8 cellular contexts compared by ENCODE assay signal in the genomic region with DNA sequence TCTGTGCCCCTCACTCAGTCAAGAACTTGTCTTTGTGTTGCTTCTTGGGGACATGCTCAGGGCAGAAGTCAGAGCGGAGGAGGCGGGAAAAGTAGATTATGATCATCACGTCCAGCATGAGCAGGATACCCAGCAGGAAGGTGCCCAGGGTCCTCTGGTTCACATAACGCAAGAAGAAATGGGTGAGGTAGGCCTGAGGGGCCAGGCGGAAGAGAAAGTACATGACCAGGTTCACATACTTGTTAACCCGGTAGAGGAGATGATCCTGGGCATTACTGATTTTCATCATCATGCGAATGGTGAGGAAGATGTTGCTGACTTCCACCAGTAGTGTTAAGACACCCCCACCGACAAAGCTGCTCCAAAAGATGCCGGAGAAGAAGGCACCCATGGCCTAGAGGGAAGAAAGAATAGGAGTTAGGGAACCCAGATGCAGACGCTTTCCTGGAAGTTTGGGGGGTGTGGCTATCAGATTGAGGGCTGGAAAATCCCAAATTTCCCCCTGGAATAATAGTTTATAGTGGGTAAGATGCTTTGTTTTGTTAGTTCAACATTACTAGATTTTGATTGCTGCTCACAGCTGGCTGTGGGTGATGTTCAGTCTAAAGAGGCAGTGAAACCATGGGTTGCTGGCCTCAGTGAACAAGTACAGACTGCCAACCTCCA. TPM values are rescaled to one million over a fixed set of nuclear protein-coding genes. Genes with fewer than 3 reads are reported as not detected.
A peak's percentile ranks its signal among the peaks of the same experiment; 100 is the strongest.
DNase-seq lines count a peak whose midpoint lies in the region; ATAC-seq, FAIRE-seq and TF ChIP-seq lines count a peak whose summit lies in the region.

No MANE protein-coding gene starts in this region.

- H3K4me2 ChIP-seq in Karpas-422 (ENCODE audit: low read depth, low read length, poor library complexity, severe bottlenecking) (peak overlapping the region; percentile 70), K562 (ENCODE audit: insufficient read depth, low read length) (peak overlapping the region; percentile 99)

- peak overlapping the region; percentile 78 to 90 (median 88) for H3K4me3 Mint-ChIP-seq in CD8-positive, alpha-beta memory T cell
- H3K4me3 Mint-ChIP-seq in naive thymus-derived CD4-positive, alpha-beta T cell, result peak overlapping the region; percentile 67 to 96 (median 82)

- H3K4me1 Mint-ChIP-seq in CD8-positive, alpha-beta memory T cell, result peaks cover 67 to 87% (median 73%) of the 10 kb centered on the region in 3 donors
- peaks cover 19 to 73% (median 69%) of the 10 kb centered on the region in 7 donors for H3K4me1 Mint-ChIP-seq in naive thymus-derived CD4-positive, alpha-beta T cell

- H3K36me3 Mint-ChIP-seq in CD8-positive, alpha-beta memory T cell, result peaks cover 3 to 70% (median 19%) of the 10 kb centered on the region in 3 donors
- peaks cover 4 to 42% (median 22%) of the 10 kb centered on the region in 5 donors for H3K36me3 Mint-ChIP-seq in naive thymus-derived CD4-positive, alpha-beta T cell

- H3K9ac ChIP-seq in Karpas-422 (ENCODE audit: low read length) (peak overlapping the region; percentile 77), K562 (ENCODE audit: insufficient read depth in 1 of 2, low read depth in 2 of 2, low read length in 2 of 2) (peak overlapping the region; percentile 96 to 100)

- TF ChIP-seq POLR2A in K562 (conservative IDR thresholded peaks at IDR 0.05), result peak; percentile 77

- no peak for DNase-seq in CD8-positive, alpha-beta memory T cell
- DNase-seq in Karpas-422, result peak; percentile 72
- peak in 1 of 4 experiments; percentile 62 for DNase-seq in K562 (ENCODE audit: extremely low read depth in 1 of 4, low spot score in 3 of 4)
- DNase-seq in naive thymus-derived CD4-positive, alpha-beta T cell, result no peak
- DNase-seq in posterior cingulate gyrus, result no peak
- DNase-seq in mesenteric fat pad (ENCODE audit: low spot score), result no peak

- H3K9me3 ChIP-seq in CD8-positive, alpha-beta memory T cell (ENCODE audit: low read length), result no peaks in the 10 kb centered on the region
- H3K9me3 ChIP-seq in Karpas-422 (ENCODE audit: low read length) (no peaks in the 10 kb centered on the region), K562 (replicated peaks; ENCODE audit: control insufficient read depth, insufficient read depth, low read depth, low read length) (no peaks in the 10 kb centered on the region)
- H3K9me3 ChIP-seq in naive thymus-derived CD4-positive, alpha-beta T cell (ENCODE audit: control insufficient read depth in 2 of 3, low read length in 3 of 3), result no peaks in the 10 kb centered on the region

- H3K9me1 ChIP-seq in K562 (ENCODE audit: control insufficient read depth, insufficient read depth, low read length), result no peaks in the 10 kb centered on the region

- intact Hi-C loops in K562 (cut with micrococcal nuclease), result loop anchor here (5.0 to 10.0 kb wide), 5 partner anchors 88 to 390 kb away; a partner anchor contains a TSS
- intact Hi-C loops in naive thymus-derived CD4-positive, alpha-beta T cell (cut with micrococcal nuclease), result loop anchor here in 1 of 2 donors (5.0 to 10.0 kb wide), 3 partner anchors 77 to 568 kb away; a partner anchor contains a TSS
- intact Hi-C loops in posterior cingulate gyrus (cut with DNase I), result loop anchor here (5.0 kb wide), 1 partner anchor 188 kb away; no protein-coding TSS in a partner anchor

- H2AFZ ChIP-seq in Karpas-422 (ENCODE audit: low read length) (no peak overlapping the region), K562 (ENCODE audit: low read depth, low read length) (no peak overlapping the region)

- no peaks in the 10 kb centered on the region for H3K27me3 ChIP-seq in CD8-positive, alpha-beta memory T cell (ENCODE audit: insufficient read depth, low read length, poor library complexity, severe bottlenecking)
- H3K27me3 ChIP-seq in Karpas-422 (ENCODE audit: low read length) (no peaks in the 10 kb centered on the region), K562 (ENCODE audit: control insufficient read depth in 2 of 2, insufficient read depth in 2 of 2, low read length in 2 of 2) (no peaks in the 10 kb centered on the region)
- no peaks in the 10 kb centered on the region for H3K27me3 ChIP-seq in naive thymus-derived CD4-positive, alpha-beta T cell (ENCODE audit: control insufficient read depth in 2 of 2, insufficient read depth in 2 of 2, low read length in 2 of 2)

- H3K9me2 ChIP-seq in Karpas-422 (replicated peaks; ENCODE audit: insufficient read depth, low read length), result no peaks in the 10 kb centered on the region

- peaks cover 0 to 5% of the 10 kb centered on the region in 2 donors for H3K27me3 Mint-ChIP-seq in CD8-positive, alpha-beta memory T cell
- H3K27me3 Mint-ChIP-seq in naive thymus-derived CD4-positive, alpha-beta T cell, result no peaks in the 10 kb centered on the region

- no peak for ATAC-seq in K562
- no peak for ATAC-seq in naive thymus-derived CD4-positive, alpha-beta T cell
- ATAC-seq in HG03159 (IDR thresholded peaks at IDR 0.05; ENCODE audit: unreplicated experiment), result no peak
- ATAC-seq in HG03097 (IDR thresholded peaks at IDR 0.05; ENCODE audit: low FRiP score, unreplicated experiment), result no peak

- POLR2A ChIA-PET in CD8-positive, alpha-beta memory T cell (lab: Charles Lee), result interaction anchor here (3.0 kb wide), 1 partner anchor 79 kb away, joined by 18 read pairs; a partner anchor contains a TSS
- POLR2A ChIA-PET in K562 (lab: Yijun Ruan, JAX), result interaction anchor here (0.5 to 11.1 kb wide), 27 partner anchors 9 to 411 kb away, joined by 3 to 367 read pairs (median 4); a partner anchor contains a TSS
- POLR2A ChIA-PET in naive thymus-derived CD4-positive, alpha-beta T cell (lab: Charles Lee), result interaction anchor here (0.5 to 9.2 kb wide), 7 partner anchors 13 to 1996 kb away, joined by 3 to 269 read pairs (median 6); a partner anchor contains a TSS

- H4K20me1 ChIP-seq in Karpas-422 (ENCODE audit: insufficient read depth, low read depth, low read length) (peaks cover 28% of the 10 kb centered on the region; the same call in 1 of the 2 replicates), K562 (replicated peaks; ENCODE audit: control insufficient read depth, insufficient read depth, low read length) (peaks cover 48% of the 10 kb centered on the region)

- peak overlapping the region; percentile 40 to 92 (median 78) for H3K27ac Mint-ChIP-seq in CD8-positive, alpha-beta memory T cell
- H3K27ac Mint-ChIP-seq in naive thymus-derived CD4-positive, alpha-beta T cell, result peak overlapping the region in 8 of 9 donors; percentile 23 to 88 (median 77)

- H3K27ac ChIP-seq in CD8-positive, alpha-beta memory T cell (ENCODE audit: low read depth, low read length), result no peak overlapping the region
- peak overlapping the region; percentile 73 for H3K27ac ChIP-seq in Karpas-422 (ENCODE audit: low read length)
- H3K27ac ChIP-seq in K562 (ENCODE audit: extremely low read depth, low read depth, low read length), result peak overlapping the region; percentile 95
- H3K27ac ChIP-seq in naive thymus-derived CD4-positive, alpha-beta T cell (ENCODE audit: low read depth, low read length), result no peak overlapping the region

- CTCF ChIA-PET in CD8-positive, alpha-beta memory T cell (lab: Charles Lee), result interaction anchor here (0.8 to 14.8 kb wide), 3 partner anchors 22 to 229 kb away, joined by 4 to 579 read pairs (median 16); a partner anchor contains a TSS
- CTCF ChIA-PET in K562 (lab: Yijun Ruan, JAX; ENCODE audit: low intra/inter-chr PET ratio), result no interaction called here
- CTCF ChIA-PET in naive thymus-derived CD4-positive, alpha-beta T cell (lab: Charles Lee), result interaction anchor here (0.9 to 10.6 kb wide), 2 partner anchors 24 to 229 kb away, joined by 3 to 331 read pairs; a partner anchor contains a TSS

- WGBS in K562 (ENCODE audit: insufficient coverage, low coverage, missing lambda C conversion rate), result 28% methylated on average over 10 of the region's 10 CpGs

- H3K4me3 ChIP-seq in CD8-positive, alpha-beta memory T cell (ENCODE audit: low read length), result no peak overlapping the region
- H3K4me3 ChIP-seq in Karpas-422 (ENCODE audit: low read length) (peak overlapping the region; percentile 65), K562 (peak overlapping the region; percentile 83)
- no peak overlapping the region for H3K4me3 ChIP-seq in naive thymus-derived CD4-positive, alpha-beta T cell (ENCODE audit: low read length)

- TF ChIP-seq RAD21 in K562 (CRISPR knock-in tag; conservative IDR thresholded peaks at IDR 0.05 in 1 of 2, IDR thresholded peaks at IDR 0.05 in 1 of 2), result no peak

- TF ChIP-seq CTCF in K562 (IDR thresholded peaks at IDR 0.05 in 2 of 3, conservative IDR thresholded peaks at IDR 0.05 in 1 of 3; ENCODE audit: insufficient read depth in 2 of 3, low read depth in 1 of 3, low read length in 3 of 3), result no peak

- peaks cover 45% of the 10 kb centered on the region for H3K4me1 ChIP-seq in CD8-positive, alpha-beta memory T cell (ENCODE audit: insufficient read depth, low read length)
- H3K4me1 ChIP-seq in Karpas-422 (ENCODE audit: low read length), result peaks cover 66% of the 10 kb centered on the region
- H3K4me1 ChIP-seq in K562 (replicated peaks in 1 of 2; ENCODE audit: control insufficient read depth in 2 of 2, insufficient read depth in 2 of 2, low read length in 2 of 2), result peaks cover 48 to 65% of the 10 kb centered on the region in 2 experiments
- peaks cover 36 to 49% of the 10 kb centered on the region in 2 donors for H3K4me1 ChIP-seq in naive thymus-derived CD4-positive, alpha-beta T cell (ENCODE audit: control insufficient read depth in 2 of 2, insufficient read depth in 2 of 2, low read length in 2 of 2)

- H3K36me3 ChIP-seq in CD8-positive, alpha-beta memory T cell (ENCODE audit: insufficient read depth, low read length), result peaks cover 35% of the 10 kb centered on the region
- H3K36me3 ChIP-seq in Karpas-422 (ENCODE audit: insufficient read depth, low read length) (peaks cover 36% of the 10 kb centered on the region), K562 (ENCODE audit: control insufficient read depth, insufficient read depth, low read length) (peaks cover 56% of the 10 kb centered on the region)
- peaks cover 20 to 39% (median 32%) of the 10 kb centered on the region in 3 experiments for H3K36me3 ChIP-seq in naive thymus-derived CD4-positive, alpha-beta T cell (ENCODE audit: control insufficient read depth in 2 of 3, insufficient read depth in 3 of 3, low read length in 3 of 3)

- H3K79me2 ChIP-seq in Karpas-422 (ENCODE audit: low read length) (peaks cover 28% of the 10 kb centered on the region), K562 (ENCODE audit: control insufficient read depth, insufficient read depth, low read length) (peaks cover 74% of the 10 kb centered on the region)

- in situ Hi-C loops in K562 (cut with MboI), result no loop called here

- FAIRE-seq in K562 (lab: Jason Lieb, UNC), result peak; percentile 35

- no peak for TF ChIP-seq EP300 in K562 (IDR thresholded peaks at IDR 0.05; ENCODE audit: low read length)

- BruUV-seq in K562 (replicated peaks; lab: Mats Ljungman, UMichigan), result no TSS peak

- H3K9me3 Mint-ChIP-seq in CD8-positive, alpha-beta memory T cell, result no peaks in the 10 kb centered on the region
- H3K9me3 Mint-ChIP-seq in naive thymus-derived CD4-positive, alpha-beta T cell, result no peaks in the 10 kb centered on the region

RNA-seq across cellular contexts. Expression of a gene that starts 1.4 kb away (rescaled TPM):
- total RNA-seq in CD8-positive, alpha-beta memory T cell, result 10 to 100 TPM; 36.5 to 38.9 TPM
- polyA plus RNA-seq in CD8-positive, alpha-beta memory T cell, result not detected
- 2.1 and 3.8 TPM in 2 replicates for total RNA-seq in Karpas-422 (2014; rRNA removed; shearing (Covaris generic); ENCODE audit: low replicate concordance)
- total RNA-seq in K562 (2011; cell fraction: chromatin; rRNA removed; ENCODE audit: low replicate concordance), result 34.1 and 67.7 TPM in 2 replicates
- 59.7 and 73.9 TPM in 2 replicates for total RNA-seq in K562 (2011; cell fraction: nucleolus; rRNA removed)
- total RNA-seq in K562 (2011; cell fraction: nucleoplasm; rRNA removed), result 47.7 and 50.0 TPM in 2 replicates
- 15.8 and 26.0 TPM in 2 replicates for total RNA-seq in K562 (2014; rRNA removed)
- 19.7 and 21.7 TPM in 2 replicates for total RNA-seq in K562 (2014; rRNA removed; fragmentation: Illumina TruSeq; extraction: Trizol)
- total RNA-seq in K562 (2015; rRNA removed; fragmentation: Illumina TruSeq; extraction: Trizol), result 15.7 and 18.1 TPM in 2 replicates
- total RNA-seq in K562 (2021), result 27.1 and 29.5 TPM in 2 replicates
- polyA plus RNA-seq in K562 (2011; rRNA removed), result 17.2 and 33.2 TPM in 2 replicates
- 28.5 and 69.2 TPM in 2 replicates for polyA plus RNA-seq in K562 (2011; cell fraction: cytosol; rRNA removed)
- polyA plus RNA-seq in K562 (2011; cell fraction: nucleus; rRNA removed), result 25.3 and 42.9 TPM in 2 replicates
- polyA plus RNA-seq in K562 (2012), result 14.3 and 27.8 TPM in 2 replicates
- 34.2 and 37.7 TPM in 2 replicates for polyA plus RNA-seq in K562 (2014; fragmentation: Illumina TruSeq; extraction: Trizol)
- polyA plus RNA-seq in K562 (2014; fragmentation: Nextera tagmentation; extraction: Ambion mirVana), result 10 to 100 TPM in 1 of 2 experiments, 1 to 10 TPM in 1; 6.8 to 10.2 TPM
- 25.0 and 34.7 TPM in 2 replicates for polyA plus RNA-seq in K562 (2014; rRNA removed)
- polyA minus RNA-seq in K562 (2011; rRNA and poly(A)+ RNA removed), result 15.8 and 41.3 TPM in 2 replicates
- polyA minus RNA-seq in K562 (2011; cell fraction: cytosol; rRNA and poly(A)+ RNA removed), result 7.2 and 13.1 TPM in 2 replicates
- polyA minus RNA-seq in K562 (2011; cell fraction: nucleus; rRNA and poly(A)+ RNA removed), result 32.4 and 42.9 TPM in 2 replicates
- 1 to 10 TPM in 1 of 5 experiments, under 1 TPM in 2, not detected in 2; 0.69 to 3.0 (median 0.79) TPM for total RNA-seq in naive thymus-derived CD4-positive, alpha-beta T cell
- not detected for polyA plus RNA-seq in naive thymus-derived CD4-positive, alpha-beta T cell
- total RNA-seq in mesenteric fat pad, result 3.4 TPM

RNA-seq across cellular contexts. Expression of a gene that starts 4.0 kb away (rescaled TPM):
- 1 to 10 TPM; 8.0 to 8.8 TPM for total RNA-seq in CD8-positive, alpha-beta memory T cell
- polyA plus RNA-seq in CD8-positive, alpha-beta memory T cell, result 2.5 TPM
- 9.4 and 13.8 TPM in 2 replicates for total RNA-seq in Karpas-422 (2014; rRNA removed; shearing (Covaris generic); ENCODE audit: low replicate concordance)
- total RNA-seq in K562 (2011; cell fraction: chromatin; rRNA removed; ENCODE audit: low replicate concordance), result 53.1 and 144 TPM in 2 replicates
- total RNA-seq in K562 (2011; cell fraction: nucleolus; rRNA removed), result 60.9 and 78.0 TPM in 2 replicates
- 42.5 and 50.3 TPM in 2 replicates for total RNA-seq in K562 (2011; cell fraction: nucleoplasm; rRNA removed)
- 4.6 and 5.8 TPM in 2 replicates for total RNA-seq in K562 (2014; rRNA removed)
- total RNA-seq in K562 (2014; rRNA removed; fragmentation: Illumina TruSeq; extraction: Trizol), result 3.9 TPM in 2 replicates
- total RNA-seq in K562 (2015; rRNA removed; fragmentation: Illumina TruSeq; extraction: Trizol), result 3.6 and 4.5 TPM in 2 replicates
- 6.4 and 7.8 TPM in 2 replicates for total RNA-seq in K562 (2021)
- 16.6 and 17.7 TPM in 2 replicates for polyA plus RNA-seq in K562 (2011; rRNA removed)
- 11.0 and 15.6 TPM in 2 replicates for polyA plus RNA-seq in K562 (2011; cell fraction: cytosol; rRNA removed)
- 27.1 and 34.4 TPM in 2 replicates for polyA plus RNA-seq in K562 (2011; cell fraction: nucleus; rRNA removed)
- polyA plus RNA-seq in K562 (2012), result 5.1 and 5.5 TPM in 2 replicates
- polyA plus RNA-seq in K562 (2014; fragmentation: Illumina TruSeq; extraction: Trizol), result 5.7 and 8.2 TPM in 2 replicates
- 1 to 10 TPM in 1 of 2 experiments, under 1 TPM in 1; 0.98 to 1.6 TPM for polyA plus RNA-seq in K562 (2014; fragmentation: Nextera tagmentation; extraction: Ambion mirVana)
- polyA plus RNA-seq in K562 (2014; rRNA removed), result 7.6 and 10.3 TPM in 2 replicates
- 23.5 and 32.9 TPM in 2 replicates for polyA minus RNA-seq in K562 (2011; rRNA and poly(A)+ RNA removed)
- 9.6 and 10.3 TPM in 2 replicates for polyA minus RNA-seq in K562 (2011; cell fraction: cytosol; rRNA and poly(A)+ RNA removed)
- polyA minus RNA-seq in K562 (2011; cell fraction: nucleus; rRNA and poly(A)+ RNA removed), result 18.8 and 23.9 TPM in 2 replicates
- total RNA-seq in naive thymus-derived CD4-positive, alpha-beta T cell, result 10 to 100 TPM in 3 of 5 experiments, 1 to 10 TPM in 2; 7.5 to 12.8 (median 11.3) TPM
- 1 to 10 TPM; 3.3 to 4.5 TPM for polyA plus RNA-seq in naive thymus-derived CD4-positive, alpha-beta T cell
- 2.3 TPM for total RNA-seq in mesenteric fat pad

RNA-seq across cellular contexts. Expression of a gene that starts 4.8 kb away (rescaled TPM):
- 1,000 to 10,000 TPM; 2,670 to 2,692 TPM for total RNA-seq in CD8-positive, alpha-beta memory T cell
- 5,358 TPM for polyA plus RNA-seq in CD8-positive, alpha-beta memory T cell
- total RNA-seq in Karpas-422 (2014; rRNA removed; shearing (Covaris generic); ENCODE audit: low replicate concordance), result 1,170 and 1,763 TPM in 2 replicates
- 434 and 501 TPM in 2 replicates for total RNA-seq in K562 (2011; cell fraction: chromatin; rRNA removed; ENCODE audit: low replicate concordance)
- 468 and 553 TPM in 2 replicates for total RNA-seq in K562 (2011; cell fraction: nucleolus; rRNA removed)
- 654 and 1,193 TPM in 2 replicates for total RNA-seq in K562 (2011; cell fraction: nucleoplasm; rRNA removed)
- total RNA-seq in K562 (2014; rRNA removed) (1,152 and 1,205 TPM in 2 replicates), K562 (2014; rRNA removed; fragmentation: Illumina TruSeq; extraction: Trizol) (2,395 and 2,469 TPM in 2 replicates), K562 (2015; rRNA removed; fragmentation: Illumina TruSeq; extraction: Trizol) (1,764 and 1,818 TPM in 2 replicates), K562 (2021) (2,532 and 2,839 TPM in 2 replicates), mesenteric fat pad (1,078 TPM)
- polyA plus RNA-seq in K562 (2011; rRNA removed) (2,188 and 2,272 TPM in 2 replicates), K562 (2014; fragmentation: Illumina TruSeq; extraction: Trizol) (1,539 and 1,550 TPM in 2 replicates), K562 (2014; fragmentation: Nextera tagmentation; extraction: Ambion mirVana) (1,000 to 10,000 TPM; 6,705 to 7,115 TPM), K562 (2014; rRNA removed) (1,016 and 1,176 TPM in 2 replicates)
- 483 and 1,010 TPM in 2 replicates for polyA plus RNA-seq in K562 (2011; cell fraction: cytosol; rRNA removed)
- polyA plus RNA-seq in K562 (2011; cell fraction: nucleus; rRNA removed), result 376 and 671 TPM in 2 replicates
- polyA plus RNA-seq in K562 (2012), result 2,873 and 3,044 TPM in 2 replicates
- 3,418 and 5,037 TPM in 2 replicates for polyA minus RNA-seq in K562 (2011; rRNA and poly(A)+ RNA removed)
- polyA minus RNA-seq in K562 (2011; cell fraction: cytosol; rRNA and poly(A)+ RNA removed), result 735 and 1,003 TPM in 2 replicates
- 214 and 406 TPM in 2 replicates for polyA minus RNA-seq in K562 (2011; cell fraction: nucleus; rRNA and poly(A)+ RNA removed)
- total RNA-seq in naive thymus-derived CD4-positive, alpha-beta T cell, result 1,000 to 10,000 TPM; 1,887 to 3,452 (median 3,095) TPM
- polyA plus RNA-seq in naive thymus-derived CD4-positive, alpha-beta T cell, result 1,000 to 10,000 TPM; 5,029 to 6,337 TPM

RNA-seq across cellular contexts. Expression of a gene that starts 7.0 kb away (rescaled TPM):
- total RNA-seq in CD8-positive, alpha-beta memory T cell, result 1 to 10 TPM; 7.9 to 8.3 TPM
- polyA plus RNA-seq in CD8-positive, alpha-beta memory T cell, result 2.6 TPM
- not detected in 2 replicates for total RNA-seq in Karpas-422 (2014; rRNA removed; shearing (Covaris generic); ENCODE audit: low replicate concordance)
- total RNA-seq in K562 (2011; cell fraction: chromatin; rRNA removed; ENCODE audit: low replicate concordance), result 3.0 and 5.4 TPM in 2 replicates
- total RNA-seq in K562 (2011; cell fraction: nucleolus; rRNA removed), result 1.2 and 2.6 TPM in 2 replicates
- 2.2 and 3.7 TPM in 2 replicates for total RNA-seq in K562 (2011; cell fraction: nucleoplasm; rRNA removed)
- 0.37 and 3.8 TPM in 2 replicates for total RNA-seq in K562 (2014; rRNA removed)
- 0.29 and 0.47 TPM in 2 replicates for total RNA-seq in K562 (2014; rRNA removed; fragmentation: Illumina TruSeq; extraction: Trizol)
- total RNA-seq in K562 (2015; rRNA removed; fragmentation: Illumina TruSeq; extraction: Trizol), result 0.18 and 0.26 TPM in 2 replicates
- total RNA-seq in K562 (2021), result 0.92 and 2.1 TPM in 2 replicates
- 0.60 and 0.81 TPM in 2 replicates for polyA plus RNA-seq in K562 (2011; rRNA removed)
- 0.45 and 0.53 TPM in 2 replicates for polyA plus RNA-seq in K562 (2011; cell fraction: cytosol; rRNA removed)
- polyA plus RNA-seq in K562 (2011; cell fraction: nucleus; rRNA removed), result 1.3 and 3.1 TPM in 2 replicates
- 0.10 and 0.36 TPM in 2 replicates for polyA plus RNA-seq in K562 (2012)
- polyA plus RNA-seq in K562 (2014; fragmentation: Illumina TruSeq; extraction: Trizol), result 0.19 TPM in 1 of 2 replicates, not detected in the other
- polyA plus RNA-seq in K562 (2014; fragmentation: Nextera tagmentation; extraction: Ambion mirVana), result under 1 TPM in 1 of 2 experiments, not detected in 1; 0.07 TPM
- polyA plus RNA-seq in K562 (2014; rRNA removed), result 0.44 and 1.0 TPM in 2 replicates
- polyA minus RNA-seq in K562 (2011; rRNA and poly(A)+ RNA removed), result not detected in 2 replicates
- polyA minus RNA-seq in K562 (2011; cell fraction: cytosol; rRNA and poly(A)+ RNA removed), result 3.1 TPM in 1 of 2 replicates, not detected in the other
- 0.81 and 1.3 TPM in 2 replicates for polyA minus RNA-seq in K562 (2011; cell fraction: nucleus; rRNA and poly(A)+ RNA removed)
- 10 to 100 TPM; 11.0 to 50.2 (median 16.4) TPM for total RNA-seq in naive thymus-derived CD4-positive, alpha-beta T cell
- polyA plus RNA-seq in naive thymus-derived CD4-positive, alpha-beta T cell, result 10 to 100 TPM; 12.2 to 19.2 TPM
- 43.3 TPM for total RNA-seq in mesenteric fat pad

RNA-seq across cellular contexts. Expression of a gene that starts 12.9 kb away (rescaled TPM):
- 1 to 10 TPM; 4.7 to 4.9 TPM for total RNA-seq in CD8-positive, alpha-beta memory T cell
- polyA plus RNA-seq in CD8-positive, alpha-beta memory T cell, result 1.2 TPM
- total RNA-seq in Karpas-422 (2014; rRNA removed; shearing (Covaris generic); ENCODE audit: low replicate concordance), result 2.7 and 7.3 TPM in 2 replicates
- 25.9 and 39.2 TPM in 2 replicates for total RNA-seq in K562 (2011; cell fraction: chromatin; rRNA removed; ENCODE audit: low replicate concordance)
- total RNA-seq in K562 (2011; cell fraction: nucleolus; rRNA removed), result 26.1 and 28.0 TPM in 2 replicates
- total RNA-seq in K562 (2011; cell fraction: nucleoplasm; rRNA removed), result 25.2 and 29.9 TPM in 2 replicates
- 5.9 and 6.6 TPM in 2 replicates for total RNA-seq in K562 (2014; rRNA removed)
- 2.7 and 2.9 TPM in 2 replicates for total RNA-seq in K562 (2014; rRNA removed; fragmentation: Illumina TruSeq; extraction: Trizol)
- 4.7 and 5.4 TPM in 2 replicates for total RNA-seq in K562 (2015; rRNA removed; fragmentation: Illumina TruSeq; extraction: Trizol)
- 5.3 and 5.6 TPM in 2 replicates for total RNA-seq in K562 (2021)
- polyA plus RNA-seq in K562 (2011; rRNA removed), result 7.0 and 7.3 TPM in 2 replicates
- 5.1 and 6.1 TPM in 2 replicates for polyA plus RNA-seq in K562 (2011; cell fraction: cytosol; rRNA removed)
- polyA plus RNA-seq in K562 (2011; cell fraction: nucleus; rRNA removed), result 28.0 and 51.9 TPM in 2 replicates
- polyA plus RNA-seq in K562 (2012), result 5.9 and 11.2 TPM in 2 replicates
- 5.4 and 6.7 TPM in 2 replicates for polyA plus RNA-seq in K562 (2014; fragmentation: Illumina TruSeq; extraction: Trizol)
- 1 to 10 TPM in 1 of 2 experiments, under 1 TPM in 1; 0.78 to 1.3 TPM for polyA plus RNA-seq in K562 (2014; fragmentation: Nextera tagmentation; extraction: Ambion mirVana)
- polyA plus RNA-seq in K562 (2014; rRNA removed), result 13.1 and 16.2 TPM in 2 replicates
- 2.1 and 3.2 TPM in 2 replicates for polyA minus RNA-seq in K562 (2011; rRNA and poly(A)+ RNA removed)
- polyA minus RNA-seq in K562 (2011; cell fraction: cytosol; rRNA and poly(A)+ RNA removed), result 1.0 and 3.0 TPM in 2 replicates
- polyA minus RNA-seq in K562 (2011; cell fraction: nucleus; rRNA and poly(A)+ RNA removed), result 5.7 and 7.2 TPM in 2 replicates
- total RNA-seq in naive thymus-derived CD4-positive, alpha-beta T cell, result 10 to 100 TPM in 2 of 5 experiments, 1 to 10 TPM in 3; 5.2 to 14.4 (median 7.3) TPM
- polyA plus RNA-seq in naive thymus-derived CD4-positive, alpha-beta T cell, result 1 to 10 TPM in 1 of 2 donors, under 1 TPM in 1; 0.44 to 1.4 TPM
- 1.3 TPM for total RNA-seq in mesenteric fat pad

Comparison
In these comparisons a context has a peak if more than half of its experiments do, and no peak if none do; other contexts are left out.
1. H3K27ac ChIP-seq: peak in Karpas-422 (single experiment) and K562 (single experiment); none in CD8-positive, alpha-beta memory T cell (single experiment) and naive thymus-derived CD4-positive, alpha-beta T cell (single experiment).
2. H3K4me3 ChIP-seq: peak in Karpas-422 (single experiment) and K562 (single experiment); none in CD8-positive, alpha-beta memory T cell (single experiment) and naive thymus-derived CD4-positive, alpha-beta T cell (single experiment).